ENCODE assay signal across 22 cellular contexts in genomic region chr6:101689156-101689555, GRCh38.
"Had no signal": no experiment of that assay in that cellular context is flagged by ENCODE, and none has a peak within 500 bp of the region (broad histone marks: within the 10 kb centered on the region; RNA-seq: fewer than 3 reads in every experiment).

No MANE protein-coding gene starts in this region.

- H3K27me3 Mint-ChIP-seq: naive B cell; natural killer cell treated with Interleukin-12 subunit alpha and Interleukin-12 subunit beta and Interleukin-15 and Interleukin-18, amount 100 ng/mL, for 72 hours; stimulated activated naive B cell treated with anti-CD40 and anti-IgM and Interleukin-4, amounts not matched to agents 10 μg/mL and 1 μg/mL and 100 μg/mL, for 72 hours had no signal

- H3K9me3 Mint-ChIP-seq: mesothelial cell of epicardium, neural crest cell had no signal

- H3K4me1 Mint-ChIP-seq: mesothelial cell of epicardium; naive B cell; neural crest cell; stimulated activated naive B cell treated with anti-CD40 and anti-IgM and Interleukin-4, amounts not matched to agents 10 μg/mL and 1 μg/mL and 100 μg/mL, for 72 hours had no signal

- H3K36me3 Mint-ChIP-seq: mesothelial cell of epicardium; naive B cell; natural killer cell treated with Interleukin-12 subunit alpha and Interleukin-12 subunit beta and Interleukin-15 and Interleukin-18, amount 100 ng/mL, for 72 hours; stimulated activated naive B cell treated with anti-CD40 and anti-IgM and Interleukin-4, amounts not matched to agents 10 μg/mL and 1 μg/mL and 100 μg/mL, for 72 hours had no signal

- DNase-seq: islet precursor cell; left ventricle myocardium inferior; mesendoderm; naive B cell; nucleus accumbens; pancreas; posterior cingulate gyrus; retina; right cardiac atrium; stimulated activated CD4-positive, alpha-beta T cell treated with anti-CD3 and anti-CD28 coated beads, Interleukin-12 subunit alpha, Interleukin-12 subunit beta, amount 100 ng/mL, for 4 hours; stimulated activated CD4-positive, alpha-beta T cell treated with anti-CD3 and anti-CD28 coated beads, Interleukin-15, amount 100 ng/mL, for 24 hours; stimulated activated CD4-positive, alpha-beta T cell treated with anti-CD3 and anti-CD28 coated beads, Interleukin-2, amount 100 ng/mL, for 24 hours; stimulated activated CD4-positive, alpha-beta T cell treated with anti-CD3 and anti-CD28 coated beads, Interleukin-4, amount 100 ng/mL, for 1 hour; stimulated activated naive B cell treated with anti-CD40 and anti-IgM and Interleukin-4, amounts not matched to agents 10 μg/mL and 1 μg/mL and 100 μg/mL, for 72 hours; stimulated activated naive CD8-positive, alpha-beta T cell treated with anti-CD3 and anti-CD28 coated beads, Interleukin-15, Interleukin-2, amounts not matched to agents 100 U/mL and 50 U/mL, for 24 hours; stomach; tibial artery; trophoblast cell; upper lobe of right lung had no signal

- H3K4me3 Mint-ChIP-seq: mesothelial cell of epicardium; naive B cell; natural killer cell treated with Interleukin-12 subunit alpha and Interleukin-12 subunit beta and Interleukin-15 and Interleukin-18, amount 100 ng/mL, for 72 hours; neural crest cell; stimulated activated naive B cell treated with anti-CD40 and anti-IgM and Interleukin-4, amounts not matched to agents 10 μg/mL and 1 μg/mL and 100 μg/mL, for 72 hours had no signal

- H3K27ac Mint-ChIP-seq: mesothelial cell of epicardium; naive B cell; natural killer cell treated with Interleukin-12 subunit alpha and Interleukin-12 subunit beta and Interleukin-15 and Interleukin-18, amount 100 ng/mL, for 72 hours; stimulated activated naive B cell treated with anti-CD40 and anti-IgM and Interleukin-4, amounts not matched to agents 10 μg/mL and 1 μg/mL and 100 μg/mL, for 72 hours had no signal
